In genomic region chr7:4840097-4840501, GRCh38 we compare ENCODE assay signal across 28 cellular contexts. TPM values are rescaled to one million over a fixed set of nuclear protein-coding genes. Genes with fewer than 3 reads are reported as not detected.
"Had no signal": no experiment of that assay in that cellular context is flagged by ENCODE, and none has a peak within 500 bp of the region (broad histone marks: within the 10 kb centered on the region; RNA-seq: fewer than 3 reads in every experiment).

No MANE protein-coding gene starts in this region.

- H3K4me1 ChIP-seq: psoas muscle, tibial artery, uterus had no signal

- H3K4me3 ChIP-seq: heart left ventricle, ovary, psoas muscle, right atrium auricular region, tibial artery, uterus had no signal

- ATAC-seq: activated T-cell treated with anti-CD3 and anti-CD28 coated beads, Interleukin-2, amount 50 U/mL, for 4 hours; heart left ventricle; left ventricle myocardium superior; natural killer cell treated with Interleukin-12 subunit alpha and Interleukin-12 subunit beta and Interleukin-15 and Interleukin-18, amount 100 ng/mL, for 72 hours; psoas muscle had no signal

- H3K27ac ChIP-seq: heart left ventricle, neutrophil, ovary, psoas muscle, right atrium auricular region, tibial artery, uterus had no signal

- H3K27me3 ChIP-seq: heart left ventricle, ovary, right atrium auricular region, tibial artery, uterus had no signal

- H3K9me3 ChIP-seq: heart left ventricle, neutrophil, ovary, psoas muscle, right atrium auricular region, tibial artery, uterus had no signal

- H3K36me3 ChIP-seq: neutrophil, ovary, uterus had no signal

- FAIRE-seq: bronchial epithelial cell, islet of Langerhans had no signal

- DNase-seq: activated B cell treated with CpG ODN at 0.5 μM for 24 hours; activated CD4-positive, alpha-beta T cell treated with anti-CD3 and anti-CD28 coated beads for 4 hours; activated CD4-positive, alpha-beta T cell treated with anti-CD3 and anti-CD28 coated beads, Interleukin-2, amount 50 U/mL, for 48 hours; activated CD8-positive, alpha-beta memory T cell treated with anti-CD3 and anti-CD28 coated beads, Interleukin-2, amount 50 U/mL, for 48 hours; activated naive CD4-positive, alpha-beta T cell; activated naive CD8-positive, alpha-beta T cell treated with anti-CD3 and anti-CD28 coated beads, Interleukin-2, amount 10 ng/mL, durations not matched to agents 7 days and 5 days; activated T-cell treated with anti-CD3 and anti-CD28 coated beads, Interleukin-2, amount 50 U/mL, for 4 hours; amygdala; cerebellar nuclear complex; heart left ventricle; left ventricle myocardium superior; mammary epithelial cell; midbrain; ovary; psoas muscle; stimulated activated CD4-positive, alpha-beta T cell treated with anti-CD3 and anti-CD28 coated beads, Interleukin-12 subunit alpha, Interleukin-12 subunit beta, amount 100 ng/mL, for 4 hours; stimulated activated CD4-positive, alpha-beta T cell treated with anti-CD3 and anti-CD28 coated beads, Interleukin-4, amount 100 ng/mL, for 4 hours; tibial artery; uterus had no signal

RNA-seq across cellular contexts. Expression of gene PAPOLB, which starts 21.7 kb away (rescaled TPM):
- total RNA-seq: activated CD8-positive, alpha-beta memory T cell treated with anti-CD3 and anti-CD28 coated beads for 36 hours; activated naive CD8-positive, alpha-beta T cell treated with anti-CD3 and anti-CD28 coated beads, Interleukin-2, amount 10 ng/mL, durations not matched to agents 7 days and 5 days; activated T-helper 2 cell treated with anti-CD3 and anti-CD28 coated beads, Interferon-gamma antibody, Interleukin-2, Interleukin-4, amounts not matched to agents 10 μg/mL and 5 μg/mL and 100 μg/mL, durations not matched to agents 14 hours and 24 hours and 36 hours; bronchial epithelial cell; epithelial cell of proximal tubule; fibroblast of villous mesenchyme had no signal
- polyA plus RNA-seq: mammary epithelial cell, ovary had no signal

RNA-seq across cellular contexts. Expression of gene RADIL, which starts 43.4 kb away (rescaled TPM):
- total RNA-seq: activated B cell treated with CpG ODN at 0.5 μM for 24 hours had no signal
